2 cellular contexts compared by ENCODE assay signal in the genomic region with DNA sequence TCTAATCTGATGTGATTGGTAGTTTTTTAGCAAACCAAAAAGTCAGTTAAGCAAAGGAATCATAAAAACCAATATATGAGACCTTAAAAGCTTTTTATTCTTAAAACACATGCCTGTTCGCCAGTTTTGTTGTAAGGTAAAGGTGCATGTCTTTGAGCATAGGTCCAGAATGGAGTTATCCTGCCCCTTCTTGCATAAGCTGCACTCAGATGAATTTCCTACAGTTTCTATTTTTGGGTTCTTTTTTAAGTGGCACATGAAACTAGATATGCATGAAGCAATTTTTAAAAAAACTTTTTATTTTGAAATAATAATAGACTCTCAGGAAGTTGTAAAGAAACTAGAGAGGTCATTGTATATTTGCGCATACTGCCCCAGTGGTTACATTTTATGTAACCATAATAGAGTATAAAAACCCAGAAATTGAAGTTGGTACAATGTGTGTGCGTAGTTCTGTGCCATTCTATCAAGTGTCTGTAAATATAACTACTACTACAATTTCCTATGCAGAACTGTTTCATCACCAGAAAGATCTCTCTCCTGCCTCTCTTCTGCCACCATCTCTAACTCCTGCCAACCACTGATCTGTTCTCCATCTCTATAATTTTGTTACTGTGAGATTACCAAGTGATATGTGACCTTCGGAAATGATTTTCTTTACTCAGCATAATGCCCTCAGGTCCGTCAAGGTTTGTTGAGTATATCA. TPM values are rescaled to one million over a fixed set of nuclear protein-coding genes. Genes with fewer than 3 reads are reported as not detected.
"Had no signal": no experiment of that assay in that cellular context is flagged by ENCODE, and none has a peak within 500 bp of the region (broad histone marks: within the 10 kb centered on the region; RNA-seq: fewer than 3 reads in every experiment).

No MANE protein-coding gene starts in this region.

RNA-seq across cellular contexts. Expression of a gene that starts 39.7 kb away (rescaled TPM):
- total RNA-seq: G401, GM12878 had no signal
